ENCODE assay signal across 14 cellular contexts in the genomic region with DNA sequence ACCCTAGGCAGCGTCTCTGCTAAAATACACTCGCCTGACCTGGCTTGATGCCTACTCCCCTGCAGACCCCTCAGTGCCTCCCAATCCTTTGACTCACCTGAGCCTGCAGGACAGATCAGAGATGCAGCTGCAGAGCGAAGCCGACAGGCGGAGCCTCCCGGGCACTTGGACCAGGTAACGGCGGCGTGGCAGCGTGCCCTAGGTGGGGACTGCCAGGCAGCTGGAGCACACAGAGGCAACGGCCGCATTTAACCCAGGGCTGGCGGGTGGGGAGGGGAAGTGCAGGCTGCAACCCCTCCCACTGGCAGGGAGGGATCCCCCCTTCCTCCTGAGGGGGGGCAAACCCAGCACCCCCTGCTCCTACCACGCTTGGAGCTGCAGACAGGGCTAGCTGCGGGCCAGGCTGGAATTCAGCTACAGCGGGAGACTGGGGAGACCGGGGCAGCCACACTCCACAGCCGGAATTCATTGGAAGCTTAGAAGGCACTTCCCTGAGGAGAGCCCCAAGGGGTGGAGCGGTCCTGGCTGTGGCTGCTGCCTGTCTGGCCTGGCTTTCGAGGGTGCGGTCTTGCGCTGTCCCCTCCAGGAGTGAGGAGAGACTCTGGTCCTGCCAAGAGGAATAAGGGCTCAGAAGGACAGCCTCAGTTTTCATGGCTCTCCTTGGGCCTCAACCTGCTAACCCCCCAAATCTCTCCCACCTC. TPM values are rescaled to one million over a fixed set of nuclear protein-coding genes. Genes with fewer than 3 reads are reported as not detected.
A peak's percentile ranks its signal among the peaks of the same experiment; 100 is the strongest.
DNase-seq lines count a peak whose midpoint lies in the region; TF ChIP-seq lines count a peak whose summit lies in the region.
"Had no signal": no experiment of that assay in that cellular context is flagged by ENCODE, and none has a peak within 500 bp of the region (broad histone marks: within the 10 kb centered on the region; RNA-seq: fewer than 3 reads in every experiment).

A gene with protein sequence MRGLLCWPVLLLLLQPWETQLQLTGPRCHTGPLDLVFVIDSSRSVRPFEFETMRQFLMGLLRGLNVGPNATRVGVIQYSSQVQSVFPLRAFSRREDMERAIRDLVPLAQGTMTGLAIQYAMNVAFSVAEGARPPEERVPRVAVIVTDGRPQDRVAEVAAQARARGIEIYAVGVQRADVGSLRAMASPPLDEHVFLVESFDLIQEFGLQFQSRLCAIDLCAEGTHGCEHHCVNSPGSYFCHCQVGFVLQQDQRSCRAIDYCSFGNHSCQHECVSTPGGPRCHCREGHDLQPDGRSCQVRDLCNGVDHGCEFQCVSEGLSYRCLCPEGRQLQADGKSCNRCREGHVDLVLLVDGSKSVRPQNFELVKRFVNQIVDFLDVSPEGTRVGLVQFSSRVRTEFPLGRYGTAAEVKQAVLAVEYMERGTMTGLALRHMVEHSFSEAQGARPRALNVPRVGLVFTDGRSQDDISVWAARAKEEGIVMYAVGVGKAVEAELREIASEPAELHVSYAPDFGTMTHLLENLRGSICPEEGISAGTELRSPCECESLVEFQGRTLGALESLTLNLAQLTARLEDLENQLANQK (minus strand): TSS at position 222 of the 701 bp plus-strand sequence. CDS start 2,717 bp downstream, outside the sequence.

- H2BK120ac ChIP-seq in mesendoderm (ENCODE audit: low read depth, low read length) = no peak within 1 kb of the TSS

- H3K4me3 ChIP-seq in endodermal cell (ENCODE audit: low read length) (no peak within 1 kb of the TSS), mesendoderm (ENCODE audit: low read length) (no peak within 1 kb of the TSS), tibial artery (no peak within 1 kb of the TSS)

- no peaks in the 10 kb centered on the region for H3K9me3 ChIP-seq in endodermal cell (ENCODE audit: control insufficient read depth, low read length)
- H3K9me3 ChIP-seq in tibial artery = no peaks in the 10 kb centered on the region

- no peak within 1 kb of the TSS for H3K27ac ChIP-seq in endodermal cell (ENCODE audit: low read depth, low read length)
- H3K27ac ChIP-seq in mesendoderm (ENCODE audit: low read depth, low read length) = no peak within 1 kb of the TSS
- no peak within 1 kb of the TSS for H3K27ac ChIP-seq in tibial artery

- H3K4me1 ChIP-seq in endodermal cell (ENCODE audit: control insufficient read depth, insufficient read depth, low read length) = no peaks in the 10 kb centered on the region
- H3K4me1 ChIP-seq in mesendoderm (ENCODE audit: control insufficient read depth, low read depth, low read length) = no peaks in the 10 kb centered on the region
- H3K4me1 ChIP-seq in tibial artery = peaks cover 0 to 18% (median 9%) of the 10 kb centered on the region in 4 donors

- no peak within 1 kb of the TSS for H3K4me3 Mint-ChIP-seq in endodermal cell
- H3K4me3 Mint-ChIP-seq: CD4-positive, alpha-beta memory T cell; memory B cell; stimulated activated naive CD8-positive, alpha-beta T cell treated with anti-CD3 and anti-CD28 coated beads, Interleukin-15, amount 100 ng/mL, for 72 hours had no signal

- no peak within 1 kb of the TSS for H2BK5ac ChIP-seq in mesendoderm (ENCODE audit: low read length)

- H3K4me1 Mint-ChIP-seq in endodermal cell = peaks cover 5% of the 10 kb centered on the region

- no peak within 1 kb of the TSS for H2AK5ac ChIP-seq in mesendoderm (ENCODE audit: low read length)

- intact Hi-C loops in tibial artery (cut with DNase I; ENCODE audit: low total_unique reads) = no loop called here

- H3K27me3 ChIP-seq in endodermal cell (ENCODE audit: control insufficient read depth, insufficient read depth, low read length, poor library complexity, severe bottlenecking) (no peaks in the 10 kb centered on the region), mesendoderm (ENCODE audit: insufficient read depth, low read length, poor library complexity) (no peaks in the 10 kb centered on the region), tibial artery (peaks cover 0 to 77% of the 10 kb centered on the region in 2 donors)

- no peak within 1 kb of the TSS for H3K18ac ChIP-seq in mesendoderm (ENCODE audit: low read length)

- no peak within 1 kb of the TSS for H4K5ac ChIP-seq in mesendoderm (ENCODE audit: low read length)

- TF ChIP-seq CTCF in endodermal cell (conservative IDR thresholded peaks at IDR 0.05) (peak; percentile 33), tibial artery (IDR thresholded peaks at IDR 0.05) (no peak)

- H3K9ac ChIP-seq in endodermal cell (ENCODE audit: extremely low read depth, low read length, poor library complexity, severe bottlenecking) = no peak within 1 kb of the TSS
- peak within 1 kb of the TSS; percentile 20 for H3K9ac ChIP-seq in mesendoderm (ENCODE audit: low read length)

- DNase-seq in DMS153 (lab: John Stamatoyannopoulos, UW) (peak; percentile 12), NCI-H2029 treated with DMSO at 0.1 percent for 48 hours (lab: John Stamatoyannopoulos, UW) (peak; percentile 25), endodermal cell (peak; percentile 76), mesendoderm (peak; percentile 63), tibial artery (no peak), UCSD-AML1 (lab: John Stamatoyannopoulos, UW; ENCODE audit: unreplicated experiment) (no peak), LoVo (ENCODE audit: low spot score) (no peak)
- no peak for DNase-seq in effector CD4-positive, alpha-beta T cell
- DNase-seq: activated CD8-positive, alpha-beta memory T cell treated with anti-CD3 and anti-CD28 coated beads, Interleukin-2, amount 50 U/mL, for 4 hours; CD4-positive, alpha-beta memory T cell; NCI-H1048; stimulated activated naive CD8-positive, alpha-beta T cell treated with anti-CD3 and anti-CD28 coated beads, Interleukin-15, amount 100 ng/mL, for 72 hours had no signal

- WGBS in endodermal cell (ENCODE audit: insufficient coverage in 1 of 2, insufficient read length in 1 of 2), 2 experiments = 91 to 92% methylated on average over 17 to 22 of the region's 22 CpGs
- WGBS in mesendoderm (ENCODE audit: extremely low coverage, insufficient coverage, low lambda C conversion rate) = no CpG with 5 or more reads among the region's 22 CpGs

- H3K36me3 ChIP-seq in endodermal cell (ENCODE audit: control insufficient read depth, insufficient read depth, low read length) (no peaks in the 10 kb centered on the region), mesendoderm (ENCODE audit: control insufficient read depth, insufficient read depth, low read length) (no peaks in the 10 kb centered on the region), tibial artery (no peaks in the 10 kb centered on the region)

- H3K36me3 Mint-ChIP-seq in endodermal cell (ENCODE audit: low read depth) = no peaks in the 10 kb centered on the region
- H3K36me3 Mint-ChIP-seq: CD4-positive, alpha-beta memory T cell; memory B cell had no signal

- H3K79me1 ChIP-seq in mesendoderm (ENCODE audit: low read length) = no peaks in the 10 kb centered on the region

- H3K4ac ChIP-seq in mesendoderm (ENCODE audit: low read depth, low read length) = no peak within 1 kb of the TSS

- H3K79me2 ChIP-seq in mesendoderm (ENCODE audit: control insufficient read depth, insufficient read depth, low read length) = no peaks in the 10 kb centered on the region

- H3K9me3 Mint-ChIP-seq in endodermal cell = no peaks in the 10 kb centered on the region
- H3K9me3 Mint-ChIP-seq: memory B cell; stimulated activated naive CD8-positive, alpha-beta T cell treated with anti-CD3 and anti-CD28 coated beads, Interleukin-15, amount 100 ng/mL, for 72 hours had no signal

- no peak within 1 kb of the TSS for H3K23ac ChIP-seq in mesendoderm (ENCODE audit: low read length)

- peak within 1 kb of the TSS; percentile 74 for H3K56ac ChIP-seq in mesendoderm (ENCODE audit: low read length)

- peaks cover 53% of the 10 kb centered on the region for H3K27me3 Mint-ChIP-seq in endodermal cell (ENCODE audit: insufficient read depth)

- no peak within 1 kb of the TSS for H2BK15ac ChIP-seq in mesendoderm (replicated peaks; ENCODE audit: low read depth)

- no peak within 1 kb of the TSS for H3K27ac Mint-ChIP-seq in endodermal cell
- H3K27ac Mint-ChIP-seq: memory B cell, progenitor cell of endocrine pancreas had no signal

- H4K8ac ChIP-seq in mesendoderm (ENCODE audit: low read depth, low read length) = no peak within 1 kb of the TSS

- H3K4me2 ChIP-seq in mesendoderm (ENCODE audit: low read length) = no peak within 1 kb of the TSS

RNA-seq across cellular contexts. Expression of the gene that starts here (rescaled TPM):
- under 1 TPM; 0.20 to 0.46 TPM for total RNA-seq in endodermal cell
- polyA plus RNA-seq in endodermal cell (2013, experiment 1 of 2) = 0.50 TPM
- 0.17 TPM for polyA plus RNA-seq in endodermal cell (2013, experiment 2 of 2)
- 0.98 TPM for polyA plus RNA-seq in mesendoderm (2013, experiment 1 of 2)
- polyA plus RNA-seq in mesendoderm (2013, experiment 2 of 2) = 1.0 TPM
- total RNA-seq: CD4-positive, alpha-beta memory T cell; progenitor cell of endocrine pancreas had no signal
- polyA plus RNA-seq: CD4-positive, alpha-beta memory T cell had no signal

Comparison
In these comparisons a context has a peak if more than half of its experiments do, and no peak if none do; other contexts are left out.
1. Peak in DNase-seq in endodermal cell; RNA of the gene not detected or under 1 TPM.
2. DNase-seq: peak in DMS153 (single experiment), NCI-H2029 treated with DMSO at 0.1 percent for 48 hours (single experiment) and mesendoderm (single experiment); none in tibial artery (0 of 2), UCSD-AML1 (single experiment), effector CD4-positive, alpha-beta T cell (single experiment) and LoVo (single experiment).